In genomic region chr7:151674161-151674920, GRCh38 we compare ENCODE assay signal across 28 cellular contexts.
"Had no signal": no experiment of that assay in that cellular context is flagged by ENCODE, and none has a peak within 500 bp of the region (broad histone marks: within the 10 kb centered on the region; RNA-seq: fewer than 3 reads in every experiment).

No MANE protein-coding gene starts in this region.

- ATAC-seq: activated naive CD4-positive, alpha-beta T cell treated with anti-CD3 and anti-CD28 coated beads, Interleukin-2, amount 50 U/mL, for 72 hours; activated T-cell treated with anti-CD3 and anti-CD28 coated beads, Interleukin-2, amount 50 U/mL, for 72 hours; naive thymus-derived CD8-positive, alpha-beta T cell; pancreas had no signal

- H3K9me3 ChIP-seq: breast epithelium, colonic mucosa, esophagus squamous epithelium, pancreas, prostate gland, transverse colon had no signal

- FAIRE-seq: endometrium, islet of Langerhans, pancreas, TTC549, urothelium cell line had no signal

- DNase-seq: activated CD4-positive, alpha-beta T cell treated with anti-CD3 and anti-CD28 coated beads for 4 hours; activated CD4-positive, alpha-beta T cell treated with anti-CD3 and anti-CD28 coated beads, Interleukin-2, amount 50 U/mL, for 4 hours; activated naive CD4-positive, alpha-beta T cell; activated T-cell treated with anti-CD3 and anti-CD28 coated beads for 4 hours; activated T-cell treated with anti-CD3 and anti-CD28 coated beads, Interleukin-2, amount 50 U/mL, for 72 hours; cerebellar nuclear complex; colonic mucosa; effector CD8-positive, alpha-beta T cell; esophagus squamous epithelium; foreskin melanocyte; glutamatergic neuron; naive thymus-derived CD8-positive, alpha-beta T cell; nucleus accumbens; pancreas; retina; stimulated activated CD4-positive, alpha-beta T cell treated with anti-CD3 and anti-CD28 coated beads, Interleukin-2, amount 100 ng/mL, for 48 hours; stimulated activated naive CD4-positive, alpha-beta T cell treated with Interleukin-2 at 50 U/mL for 16 hours; T-helper 9 cell; transverse colon had no signal

- H3K27me3 ChIP-seq: breast epithelium, colonic mucosa, esophagus squamous epithelium, pancreas, transverse colon had no signal

- H3K36me3 ChIP-seq: breast epithelium, colonic mucosa, pancreas, prostate gland, transverse colon had no signal

- H3K4me3 ChIP-seq: breast epithelium, colonic mucosa, esophagus squamous epithelium, pancreas, prostate gland, transverse colon had no signal

- H3K27ac ChIP-seq: breast epithelium, colonic mucosa, epithelial cell of prostate, esophagus squamous epithelium, pancreas, prostate gland, transverse colon, VCaP had no signal

- H3K4me1 ChIP-seq: colonic mucosa had no signal
